ENCODE assay signal across 31 cellular contexts in the genomic region with DNA sequence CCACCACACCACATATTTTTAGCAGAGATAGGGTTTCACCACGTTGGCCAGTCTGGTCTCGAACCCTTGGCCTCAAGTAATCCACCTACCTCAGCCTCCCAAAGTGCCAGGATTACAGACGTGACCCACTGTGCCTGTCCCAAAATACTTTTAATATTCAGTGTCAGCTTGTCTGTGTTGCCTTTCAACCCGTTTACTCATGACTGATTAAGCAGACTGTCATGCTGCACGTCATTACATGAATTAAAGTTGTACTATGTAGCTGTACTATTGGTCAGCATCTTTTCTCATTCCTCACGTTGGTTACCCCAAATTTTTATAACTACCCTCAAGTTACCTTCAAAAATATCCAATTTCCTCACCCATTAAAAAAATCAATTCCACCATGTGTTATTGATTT. TPM values are rescaled to one million over a fixed set of nuclear protein-coding genes. Genes with fewer than 3 reads are reported as not detected.
"Had no signal": no experiment of that assay in that cellular context is flagged by ENCODE, and none has a peak within 500 bp of the region (broad histone marks: within the 10 kb centered on the region; RNA-seq: fewer than 3 reads in every experiment).

No MANE protein-coding gene starts in this region.

- ATAC-seq: T-cell had no signal

- H3K27ac Mint-ChIP-seq: activated CD4-positive, alpha-beta memory T cell treated with anti-CD3 and anti-CD28 coated beads, Interleukin-2, amount 10 ng/mL, durations not matched to agents 7 days and 5 days; activated CD4-positive, alpha-beta T cell treated with anti-CD3 and anti-CD28 coated beads, Interleukin-2, amount 10 ng/mL, durations not matched to agents 7 days and 5 days; activated naive CD4-positive, alpha-beta T cell treated with anti-CD3 and anti-CD28 coated beads, Interleukin-2, amount 10 ng/mL, durations not matched to agents 7 days and 5 days; activated naive CD8-positive, alpha-beta T cell treated with anti-CD3 and anti-CD28 coated beads for 36 hours; activated T-helper 2 cell treated with anti-CD3 and anti-CD28 coated beads, Interferon-gamma antibody, Interleukin-2, Interleukin-4, amounts not matched to agents 10 μg/mL and 5 μg/mL and 100 μg/mL, durations not matched to agents 14 hours and 24 hours and 36 hours; T-cell had no signal

- H3K4me2 ChIP-seq: KMS-11 had no signal

- H3K4me1 Mint-ChIP-seq: activated CD4-positive, alpha-beta memory T cell treated with anti-CD3 and anti-CD28 coated beads, Interleukin-2, amount 10 ng/mL, durations not matched to agents 7 days and 5 days; activated naive CD4-positive, alpha-beta T cell treated with anti-CD3 and anti-CD28 coated beads, Interleukin-2, amount 10 ng/mL, durations not matched to agents 7 days and 5 days; T-cell had no signal

- H3K4me3 Mint-ChIP-seq: activated CD4-positive, alpha-beta memory T cell treated with anti-CD3 and anti-CD28 coated beads, Interleukin-2, amount 10 ng/mL, durations not matched to agents 7 days and 5 days; activated CD4-positive, alpha-beta T cell treated with anti-CD3 and anti-CD28 coated beads, Interleukin-2, amount 10 ng/mL, durations not matched to agents 7 days and 5 days; activated naive CD4-positive, alpha-beta T cell treated with anti-CD3 and anti-CD28 coated beads, Interleukin-2, amount 10 ng/mL, durations not matched to agents 7 days and 5 days; activated naive CD8-positive, alpha-beta T cell treated with anti-CD3 and anti-CD28 coated beads for 36 hours; T-cell had no signal

- H3K27ac ChIP-seq: KMS-11, Peyer's patch, VCaP had no signal

- H3K4me1 ChIP-seq: Peyer's patch had no signal

- H3K9me3 ChIP-seq: MG63, Peyer's patch had no signal

- DNase-seq: activated CD4-positive, alpha-beta memory T cell treated with anti-CD3 and anti-CD28 coated beads, Interleukin-2, amount 10 ng/mL, durations not matched to agents 7 days and 5 days; activated CD4-positive, alpha-beta T cell treated with anti-CD3 and anti-CD28 coated beads, Interleukin-2, amount 10 ng/mL, durations not matched to agents 7 days and 5 days; activated CD4-positive, CD25-positive, alpha-beta regulatory T cell; activated gamma-delta T cell treated with Interleukin-2 at 50 U/mL for 16 hours; activated naive CD4-positive, alpha-beta T cell treated with anti-CD3 and anti-CD28 coated beads, Interleukin-2, amount 10 ng/mL, durations not matched to agents 7 days and 5 days; activated naive CD8-positive, alpha-beta T cell treated with anti-CD3 and anti-CD28 coated beads for 36 hours; activated T-cell treated with anti-CD3 and anti-CD28 coated beads for 4 hours; activated T-cell treated with anti-CD3 and anti-CD28 coated beads, Interleukin-2, amount 50 U/mL, for 48 hours; anterior cingulate cortex; central memory CD4-positive, alpha-beta T cell; MG63; MV-4-11; NCI-H1092 treated with DMSO at 0.1 percent for 48 hours; NCI-H1436; NCI-H1694 treated with DMSO at 0.1 percent for 48 hours; NCI-H2029 treated with DMSO at 0.1 percent for 48 hours; NCI-H345; NCI-H510A; NCI-H526 treated with DMSO at 0.1 percent for 48 hours; NCI-H82; OCI-M1; Peyer's patch; SIG-M5; T-cell; T-helper 2 cell; T1000 had no signal

- H3K27me3 ChIP-seq: MG63, Peyer's patch had no signal

- H3K9ac ChIP-seq: KMS-11 had no signal

- H3K36me3 ChIP-seq: MG63, Peyer's patch had no signal

- H3K36me3 Mint-ChIP-seq: activated naive CD4-positive, alpha-beta T cell treated with anti-CD3 and anti-CD28 coated beads, Interleukin-2, amount 10 ng/mL, durations not matched to agents 7 days and 5 days; T-cell had no signal

- H3K4me3 ChIP-seq: MG63, Peyer's patch had no signal

- H3K27me3 Mint-ChIP-seq: activated CD4-positive, alpha-beta memory T cell treated with anti-CD3 and anti-CD28 coated beads, Interleukin-2, amount 10 ng/mL, durations not matched to agents 7 days and 5 days; activated CD4-positive, alpha-beta T cell treated with anti-CD3 and anti-CD28 coated beads, Interleukin-2, amount 10 ng/mL, durations not matched to agents 7 days and 5 days; activated naive CD8-positive, alpha-beta T cell treated with anti-CD3 and anti-CD28 coated beads for 36 hours; T-cell had no signal

RNA-seq across cellular contexts. Expression of a gene that starts 48.7 kb away (rescaled TPM):
- total RNA-seq: activated CD4-positive, alpha-beta memory T cell treated with anti-CD3 and anti-CD28 coated beads, Interleukin-2, amount 10 ng/mL, durations not matched to agents 7 days and 5 days; activated CD4-positive, alpha-beta T cell treated with anti-CD3 and anti-CD28 coated beads, Interleukin-2, amount 10 ng/mL, durations not matched to agents 7 days and 5 days; activated CD8-positive, alpha-beta memory T cell treated with anti-CD3 and anti-CD28 coated beads for 36 hours; activated naive CD8-positive, alpha-beta T cell treated with anti-CD3 and anti-CD28 coated beads for 36 hours; activated T-helper 2 cell treated with anti-CD3 and anti-CD28 coated beads, Interferon-gamma antibody, Interleukin-2, Interleukin-4, amounts not matched to agents 10 μg/mL and 5 μg/mL and 100 μg/mL, durations not matched to agents 14 hours and 24 hours and 36 hours; chondrocyte; Peyer's patch; T-cell had no signal
